Comparison of ENCODE assay signal across 8 cellular contexts in the genomic region with DNA sequence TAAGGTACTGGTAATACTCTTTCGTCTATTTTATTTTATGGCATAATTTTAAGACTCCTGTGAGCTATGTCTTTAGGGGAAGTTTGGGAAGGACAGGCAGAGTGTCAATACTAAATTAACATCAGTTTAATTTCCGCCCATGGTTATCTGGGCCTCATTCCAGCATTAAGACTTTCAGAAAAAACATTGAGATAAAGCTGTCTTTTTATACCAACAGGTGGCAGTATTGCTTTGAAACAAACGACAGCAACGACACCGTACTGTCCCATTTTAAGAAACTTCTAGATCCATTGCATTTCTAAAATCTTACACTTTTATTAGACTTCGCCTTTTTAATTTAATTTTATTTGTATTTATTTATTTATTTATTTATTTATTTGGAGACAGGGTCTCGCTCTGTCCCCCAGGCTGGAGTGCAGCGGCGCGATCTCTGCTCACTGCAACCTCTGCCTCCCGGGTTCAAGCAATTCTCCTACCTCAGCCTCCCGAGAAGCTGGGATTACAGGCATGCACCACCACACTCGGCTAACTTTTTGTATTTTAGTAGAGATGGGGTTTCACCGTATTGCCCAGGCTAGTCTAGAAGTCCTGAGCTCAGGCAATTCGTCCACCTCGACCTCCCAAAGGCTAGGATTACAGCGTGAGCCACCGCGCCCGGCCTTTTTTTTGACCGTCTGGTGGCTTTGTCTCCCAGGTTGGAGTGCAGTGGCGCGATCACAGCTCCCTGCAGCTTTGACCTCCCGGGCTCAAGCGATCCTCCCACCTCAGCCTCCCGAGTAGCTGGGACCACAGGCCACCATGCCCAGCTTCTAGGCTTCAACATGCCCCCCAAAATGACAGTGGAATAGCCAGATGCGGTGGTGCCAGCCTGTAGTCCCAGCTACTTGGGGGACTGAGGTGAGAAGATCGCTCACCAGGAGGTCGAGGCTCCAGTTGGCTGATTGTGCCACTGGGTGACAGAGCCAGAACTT.
DNase-seq lines count a peak whose midpoint lies in the region; ATAC-seq and TF ChIP-seq lines count a peak whose summit lies in the region.

No MANE protein-coding gene starts in this region.

- TF ChIP-seq CTCF in GM23338 (conservative IDR thresholded peaks at IDR 0.05; ENCODE audit: low read depth in 2 of 2) (peak; percentile 69), left ventricle myocardium inferior (IDR thresholded peaks at IDR 0.05; ENCODE audit: borderline replicate concordance) (peak; percentile 76), gastrocnemius medialis (IDR thresholded peaks at IDR 0.05 in 4 of 5, conservative IDR thresholded peaks at IDR 0.05 in 1 of 5) (peak; percentile 31 to 70 (median 59))

- H3K27me3 ChIP-seq in GM23338 (ENCODE audit: insufficient read depth) (no peaks in the 10 kb centered on the region), adipocyte (replicated peaks; ENCODE audit: control insufficient read depth, insufficient read depth, low read length) (no peaks in the 10 kb centered on the region), left ventricle myocardium inferior (ENCODE audit: low read depth) (no peaks in the 10 kb centered on the region), gastrocnemius medialis (no peaks in the 10 kb centered on the region)

- H3K4me1 Mint-ChIP-seq in GM23338, result peaks cover 59% of the 10 kb centered on the region

- H3K4me3 ChIP-seq in GM23338 (no peak overlapping the region), adipocyte (ENCODE audit: low read length) (peak overlapping the region; percentile 67), left ventricle myocardium inferior (peak overlapping the region; percentile 30), gastrocnemius medialis (no peak overlapping the region)

- no peaks in the 10 kb centered on the region for H3K36me3 ChIP-seq in GM23338 (ENCODE audit: insufficient read depth)
- no peaks in the 10 kb centered on the region for H3K36me3 ChIP-seq in adipocyte (ENCODE audit: control insufficient read depth, insufficient read depth, low read length, severe bottlenecking)
- H3K36me3 ChIP-seq in left ventricle myocardium inferior, result no peaks in the 10 kb centered on the region
- H3K36me3 ChIP-seq in gastrocnemius medialis, result no peaks in the 10 kb centered on the region

- DNase-seq in DMS 273 treated with DMSO at 0.1 percent for 48 hours (lab: John Stamatoyannopoulos, UW), result peak; percentile 49
- DNase-seq in GM23338 (ENCODE audit: low spot score), result peak; percentile 77
- DNase-seq in NCI-H2196 (lab: John Stamatoyannopoulos, UW; ENCODE audit: unreplicated experiment), result peak; percentile 62
- peak; percentile 90 for DNase-seq in adipocyte (ENCODE audit: low read depth)
- DNase-seq in left ventricle myocardium inferior, result no peak
- DNase-seq in gastrocnemius medialis, result no peak

- H3K4me2 ChIP-seq in GM23338, result no peak overlapping the region

- TF ChIP-seq POLR2A in gastrocnemius medialis (IDR thresholded peaks at IDR 0.05), result no peak

- H3K27ac ChIP-seq in GM23338 (ENCODE audit: low read depth) (no peak overlapping the region), left ventricle myocardium inferior (replicated peaks) (no peak overlapping the region), gastrocnemius medialis (no peak overlapping the region)

- intact Hi-C loops in left ventricle myocardium inferior (cut with micrococcal nuclease), result loop anchor here (10.0 kb wide), 1 partner anchor 321 kb away; no protein-coding TSS in a partner anchor
- intact Hi-C loops in gastrocnemius medialis (cut with DNase I; ENCODE audit: low total_unique reads), result loop anchor here (5.0 to 10.0 kb wide), 6 partner anchors 79 to 1114 kb away; a partner anchor contains a TSS

- H3K9me3 Mint-ChIP-seq in GM23338, result peaks cover 8% of the 10 kb centered on the region; the same call in 2 of the 3 replicates

- ATAC-seq in GM23338 (no peak), gastrocnemius medialis (peak; percentile 74 to 80), GM19023 (IDR thresholded peaks at IDR 0.05; ENCODE audit: unreplicated experiment) (no peak), HG03039 (IDR thresholded peaks at IDR 0.05; ENCODE audit: unreplicated experiment) (no peak)

- H3K9me2 ChIP-seq in GM23338 (ENCODE audit: insufficient read depth), result no peaks in the 10 kb centered on the region

- H3K9me3 ChIP-seq in adipocyte (ENCODE audit: control insufficient read depth, low read length) (peaks cover 3% of the 10 kb centered on the region), left ventricle myocardium inferior (replicated peaks) (peaks cover 4% of the 10 kb centered on the region), gastrocnemius medialis (no peaks in the 10 kb centered on the region)

- H3K9ac ChIP-seq in adipocyte (ENCODE audit: low read length), result peak overlapping the region; percentile 71

- H3K79me2 ChIP-seq in GM23338 (replicated peaks; ENCODE audit: insufficient read depth), result no peaks in the 10 kb centered on the region

- H3K27me3 Mint-ChIP-seq in GM23338 (ENCODE audit: insufficient read depth, low read depth, poor library complexity), result peaks cover 8% of the 10 kb centered on the region

- no peaks in the 10 kb centered on the region for H3F3A ChIP-seq in GM23338 (replicated peaks; ENCODE audit: low read depth)

- H2AFZ ChIP-seq in GM23338, result no peak overlapping the region

- H3K36me3 Mint-ChIP-seq in GM23338 (ENCODE audit: low read depth), result peaks cover 8% of the 10 kb centered on the region; the same call in 2 of the 3 replicates

- peak overlapping the region; percentile 68; the same call in 1 of the 2 replicates for H3K27ac Mint-ChIP-seq in GM23338

- in situ Hi-C loops in gastrocnemius medialis (cut with MboI; ENCODE audit: low sequenced_read_pairs in 4 of 4), result loop anchor here in 3 of 4 donors (10.0 to 25.0 kb wide), 3 partner anchors 284 to 441 kb away; a partner anchor contains a TSS

- H4K20me1 ChIP-seq in GM23338 (replicated peaks; ENCODE audit: insufficient read depth), result no peaks in the 10 kb centered on the region

- H3K4me3 Mint-ChIP-seq in GM23338, result no peak overlapping the region

- peaks cover 45% of the 10 kb centered on the region for H3K4me1 ChIP-seq in GM23338 (ENCODE audit: insufficient read depth)
- peaks cover 22% of the 10 kb centered on the region for H3K4me1 ChIP-seq in adipocyte (ENCODE audit: control insufficient read depth, insufficient read depth, low read length)
- peaks cover 24% of the 10 kb centered on the region for H3K4me1 ChIP-seq in left ventricle myocardium inferior
- H3K4me1 ChIP-seq in gastrocnemius medialis, result peaks cover 0 to 6% of the 10 kb centered on the region in 2 donors

TF ChIP-seq in GM23338, 12 proteins besides CTCF, POLR2A, EP300 and RAD21:
- TF ChIP-seq ZNF114 (CRISPR knock-in tag; IDR thresholded peaks at IDR 0.05), result no peak

Comparison
In these comparisons a context has a peak if more than half of its experiments do, and no peak if none do; other contexts are left out.
1. DNase-seq: peak in DMS 273 treated with DMSO at 0.1 percent for 48 hours (single experiment), GM23338 (single experiment), NCI-H2196 (single experiment) and adipocyte (single experiment); none in left ventricle myocardium inferior (single experiment) and gastrocnemius medialis (0 of 2).
2. ATAC-seq: peak in gastrocnemius medialis (2 of 2); none in GM23338 (single experiment), GM19023 (single experiment) and HG03039 (single experiment).
3. H3K4me3 ChIP-seq: peak in adipocyte (single experiment) and left ventricle myocardium inferior (single experiment); none in GM23338 (single experiment) and gastrocnemius medialis (0 of 4).
4. Peak in every context shown above with its lines, with median percentiles within 50 percentile points of each other: CTCF ChIP-seq.